ENCODE assay signal across 8 cellular contexts in the genomic region with DNA sequence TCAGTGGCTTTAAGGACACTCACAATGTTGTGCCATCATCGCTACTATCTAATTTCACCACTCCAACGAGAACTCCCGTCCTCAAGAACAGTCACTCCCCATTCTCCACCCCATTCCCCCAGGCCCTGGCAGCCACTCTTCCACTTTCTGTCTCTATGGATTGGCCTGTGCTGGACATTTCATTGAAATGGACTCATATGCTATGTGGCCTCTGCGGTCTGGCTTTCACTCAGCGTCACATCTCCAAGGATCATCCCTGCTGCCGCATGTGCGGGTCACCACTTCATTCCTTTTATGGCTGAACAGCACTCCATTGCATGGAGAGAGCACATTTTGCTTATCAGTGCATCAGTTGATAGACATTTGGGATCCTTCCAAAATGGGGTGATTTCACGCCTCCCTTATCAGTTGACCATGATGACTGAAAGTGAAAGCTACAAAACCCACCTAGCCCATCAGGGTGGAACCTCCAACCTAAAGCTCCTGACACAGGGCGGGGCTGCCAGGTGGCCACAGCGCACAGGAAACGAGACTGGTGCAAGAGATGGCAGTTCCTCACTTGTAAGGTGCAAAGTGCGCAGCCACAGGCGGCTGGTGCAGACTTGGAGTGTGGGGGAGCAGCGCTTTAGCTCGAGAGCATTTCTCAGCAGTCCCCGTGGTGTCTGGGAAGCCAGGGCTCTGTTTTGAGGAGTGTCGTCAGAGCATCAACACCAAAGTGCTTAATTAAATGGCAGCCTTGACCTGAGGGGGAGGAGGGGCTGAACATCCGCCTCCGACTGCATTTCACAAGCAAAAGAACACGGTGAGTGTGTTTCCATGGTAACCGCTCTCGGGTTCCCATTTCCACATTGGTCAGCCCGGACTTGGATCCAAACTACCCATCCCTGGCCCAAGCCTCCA. TPM values are rescaled to one million over a fixed set of nuclear protein-coding genes. Genes with fewer than 3 reads are reported as not detected.
DNase-seq lines count a peak whose midpoint lies in the region; ATAC-seq, FAIRE-seq and TF ChIP-seq lines count a peak whose summit lies in the region.

No MANE protein-coding gene starts in this region.

- no peak overlapping the region for H3K56ac ChIP-seq in H1 (replicated peaks; ENCODE audit: insufficient read length, low read depth, low read length)

- no peak for FAIRE-seq in H1 (lab: Jason Lieb, UNC)

- peak overlapping the region; percentile 24 for H3K27ac Mint-ChIP-seq in Caco-2 (ENCODE audit: unreplicated experiment)
- peak overlapping the region; percentile 86 for H3K27ac Mint-ChIP-seq in activated CD4-positive, alpha-beta T cell treated with anti-CD3 and anti-CD28 coated beads, Interleukin-2, amount 10 ng/mL, durations not matched to agents 7 days and 5 days

- POLR2A ChIA-PET in Caco-2 (lab: Charles Lee): interaction anchor here (1.1 kb wide), 1 partner anchor 88 kb away, joined by 3 read pairs; no protein-coding TSS in a partner anchor
- POLR2A ChIA-PET in activated CD4-positive, alpha-beta T cell treated with anti-CD3 and anti-CD28 coated beads, Interleukin-2, amount 10 ng/mL, durations not matched to agents 7 days and 5 days (lab: Charles Lee): no interaction called here
- POLR2A ChIA-PET in H1 (lab: Charles Lee; ENCODE audit: partially characterized antibody): no interaction called here

- intact Hi-C loops in Caco-2 (cut with micrococcal nuclease; ENCODE audit: unreplicated experiment) (no loop called here), spleen (cut with DNase I; ENCODE audit: low total_unique reads) (no loop called here)

- no peak overlapping the region for H3K18ac ChIP-seq in H1 (ENCODE audit: extremely low read depth, low read length)

- H2BK20ac ChIP-seq in H1 (ENCODE audit: low read length): no peak overlapping the region

- WGBS in H1 (ENCODE audit: extremely low coverage in 1 of 2, insufficient coverage in 1 of 2, insufficient read length in 1 of 2, insufficient replicate concordance in 2 of 2, low coverage in 1 of 2, low lambda C conversion rate in 2 of 2, missing lambda C conversion rate in 1 of 2), 2 experiments: 92% methylated on average over 23 of the region's 23 CpGs; no CpG with 5 or more reads in 1 of the 2 experiments
- WGBS in spleen, 5 donors: 25 to 30% (median 29%) methylated on average over 22 to 23 of the region's 23 CpGs

- H3K14ac ChIP-seq in H1 (ENCODE audit: insufficient read length): no peak overlapping the region

- TF ChIP-seq CTCF in Caco-2 (IDR thresholded peaks at IDR 0.05; ENCODE audit: insufficient read depth in 1 of 2, low read depth in 1 of 2, low read length in 1 of 2, severe bottlenecking in 1 of 2, unreplicated experiment in 1 of 2) (no peak), H1 (IDR thresholded peaks at IDR 0.05; ENCODE audit: control extremely low read depth in 1 of 3, insufficient read depth in 1 of 3, low read depth in 1 of 3, low read length in 3 of 3) (no peak), spleen (IDR thresholded peaks at IDR 0.05 in 8 of 11, conservative IDR thresholded peaks at IDR 0.05 in 3 of 11) (peak in 3 of 11 experiments; percentile 6 to 22 (median 13))

- H3K27ac ChIP-seq in H1 (ENCODE audit: low read depth, low read length) (no peak overlapping the region), spleen (peak overlapping the region; percentile 66 to 96 (median 94))

- H2BK15ac ChIP-seq in H1 (ENCODE audit: low read length): no peak overlapping the region

- peaks cover 17 to 30% of the 10 kb centered on the region in 2 experiments for H4K20me1 ChIP-seq in H1 (replicated peaks in 1 of 2; ENCODE audit: control insufficient read depth in 1 of 2, insufficient read depth in 2 of 2, low read length in 2 of 2)

- peaks cover 12% of the 10 kb centered on the region for H3K4me1 ChIP-seq in Caco-2
- H3K4me1 ChIP-seq in H1 (replicated peaks in 1 of 4; ENCODE audit: control insufficient read depth in 3 of 4, insufficient read depth in 4 of 4, low read length in 3 of 4): peaks cover 0 to 17% (median 8%) of the 10 kb centered on the region in 4 experiments; a peak in 4 of 7 replicates
- peaks cover 58 to 99% (median 81%) of the 10 kb centered on the region in 6 donors for H3K4me1 ChIP-seq in spleen

- H3K79me2 ChIP-seq in H1 (ENCODE audit: control insufficient read depth in 1 of 2, insufficient read depth in 2 of 2, low read length in 2 of 2): peaks cover 5 to 48% of the 10 kb centered on the region in 2 experiments; a peak in 3 of 4 replicates

- CTCF ChIA-PET in Caco-2 (lab: Charles Lee) (no interaction called here), H1 (lab: Charles Lee; ENCODE audit: partially characterized antibody) (interaction anchor here (0.5 to 1.5 kb wide), 9 partner anchors 10 to 459 kb away, joined by 3 to 5 read pairs (median 4); no protein-coding TSS in a partner anchor)
- CTCF ChIA-PET in activated CD4-positive, alpha-beta T cell treated with anti-CD3 and anti-CD28 coated beads, Interleukin-2, amount 10 ng/mL, durations not matched to agents 7 days and 5 days (lab: Charles Lee): interaction anchor here (1.0 kb wide), 2 partner anchors 8 to 10 kb away, joined by 3 to 4 read pairs; no protein-coding TSS in a partner anchor

- TF ChIP-seq POLR2A in H1 (IDR thresholded peaks at IDR 0.05; ENCODE audit: control extremely low read depth in 1 of 2, low read depth in 2 of 2, low read length in 2 of 2): no peak
- peak in 1 of 3 donors; percentile 35 for TF ChIP-seq POLR2A in spleen (IDR thresholded peaks at IDR 0.05)

- H2BK12ac ChIP-seq in H1 (ENCODE audit: low read depth, low read length): 0 out of 2 replicates have a peak overlapping the region, but pooled peaks have one; percentile 7

- H3K36me3 Mint-ChIP-seq in Caco-2 (ENCODE audit: insufficient read depth, unreplicated experiment): peaks cover 55% of the 10 kb centered on the region
- H3K36me3 Mint-ChIP-seq in activated CD4-positive, alpha-beta T cell treated with anti-CD3 and anti-CD28 coated beads, Interleukin-2, amount 10 ng/mL, durations not matched to agents 7 days and 5 days (ENCODE audit: low read depth): peaks cover 77% of the 10 kb centered on the region

- H2AFZ ChIP-seq in H1 (ENCODE audit: low read length): no peak overlapping the region

- H3K27me3 ChIP-seq in Caco-2 (replicated peaks; ENCODE audit: control insufficient read depth, insufficient read depth, low read length): no peaks in the 10 kb centered on the region
- H3K27me3 ChIP-seq in H1 (replicated peaks in 1 of 4; ENCODE audit: control insufficient read depth in 3 of 4, extremely low read depth in 1 of 4, insufficient read depth in 3 of 4, low read length in 3 of 4): peaks cover 0 to 2% (median 0%) of the 10 kb centered on the region in 4 experiments; a peak in 2 of 7 replicates
- no peaks in the 10 kb centered on the region for H3K27me3 ChIP-seq in spleen (replicated peaks in 1 of 7)

- H2AK5ac ChIP-seq in H1 (ENCODE audit: low read depth, low read length): no peak overlapping the region

- H4K5ac ChIP-seq in H1 (ENCODE audit: insufficient read length, low read depth, low read length): no peak overlapping the region

- peaks cover 12% of the 10 kb centered on the region for H3K4me1 Mint-ChIP-seq in Caco-2 (ENCODE audit: low read depth, unreplicated experiment)
- peaks cover 79% of the 10 kb centered on the region for H3K4me1 Mint-ChIP-seq in activated CD4-positive, alpha-beta T cell treated with anti-CD3 and anti-CD28 coated beads, Interleukin-2, amount 10 ng/mL, durations not matched to agents 7 days and 5 days

- H3K36me3 ChIP-seq in Caco-2 (ENCODE audit: control insufficient read depth, insufficient read depth, low read length) (no peaks in the 10 kb centered on the region; the same call in 1 of the 2 replicates), H1 (ENCODE audit: control insufficient read depth in 2 of 4, insufficient read depth in 4 of 4, low read length in 3 of 4) (peaks cover 0 to 11% (median 3%) of the 10 kb centered on the region in 4 experiments; a peak in 6 of 8 replicates), spleen (peaks cover 2 to 55% (median 12%) of the 10 kb centered on the region in 6 donors)

- H3K4ac ChIP-seq in H1 (replicated peaks; ENCODE audit: insufficient read length, low read depth, low read length): no peak overlapping the region

- H3K4me3 Mint-ChIP-seq in Caco-2 (ENCODE audit: unreplicated experiment): no peak overlapping the region
- peak overlapping the region; percentile 78 for H3K4me3 Mint-ChIP-seq in activated CD4-positive, alpha-beta T cell treated with anti-CD3 and anti-CD28 coated beads, Interleukin-2, amount 10 ng/mL, durations not matched to agents 7 days and 5 days

- no peak for TF ChIP-seq EP300 in H1 (IDR thresholded peaks at IDR 0.05; ENCODE audit: borderline replicate concordance in 1 of 2, low read depth in 2 of 2, low read length in 2 of 2)

- no peak for DNase-seq in Caco-2
- peak; percentile 86 for DNase-seq in activated CD4-positive, alpha-beta T cell treated with anti-CD3 and anti-CD28 coated beads, Interleukin-2, amount 10 ng/mL, durations not matched to agents 7 days and 5 days
- DNase-seq in H1 (ENCODE audit: low read depth in 1 of 2, low spot score in 2 of 2): no peak
- DNase-seq in spleen: peak; percentile 97
- no peak for DNase-seq in NCI-H82 (lab: John Stamatoyannopoulos, UW)
- DNase-seq in NCI-H2107 (lab: John Stamatoyannopoulos, UW): no peak

- H2BK5ac ChIP-seq in H1 (ENCODE audit: low read depth, low read length): no peak overlapping the region; the same call in 1 of the 2 replicates

- no peak overlapping the region for H4K8ac ChIP-seq in H1 (ENCODE audit: extremely low read depth, insufficient read depth, low read length)

- H3K4me3 ChIP-seq in Caco-2 (ENCODE audit: low read depth, low read length): no peak overlapping the region
- no peak overlapping the region for H3K4me3 ChIP-seq in H1 (ENCODE audit: extremely low read depth in 1 of 4, insufficient read depth in 2 of 4, low read depth in 3 of 4, low read length in 4 of 4)
- H3K4me3 ChIP-seq in spleen: peak overlapping the region in 7 of 8 donors; percentile 21 to 64 (median 27)

- H2BK120ac ChIP-seq in H1 (replicated peaks; ENCODE audit: low read depth, low read length): no peak overlapping the region

- TF ChIP-seq RAD21 in H1 (IDR thresholded peaks at IDR 0.05 in 1 of 2, conservative IDR thresholded peaks at IDR 0.05 in 1 of 2; ENCODE audit: low read depth in 2 of 2, low read length in 2 of 2): no peak

- peaks cover 15% of the 10 kb centered on the region for H3K79me1 ChIP-seq in H1 (ENCODE audit: low read depth, low read length)

- BruUV-seq in Caco-2 (replicated peaks; lab: Mats Ljungman, UMichigan): no TSS peak

- ATAC-seq in GM19455 (IDR thresholded peaks at IDR 0.05; ENCODE audit: unreplicated experiment): peak; percentile 83
- ATAC-seq in HG03469 (IDR thresholded peaks at IDR 0.05; ENCODE audit: unreplicated experiment): peak; percentile 86

- H3K9me3 ChIP-seq in Caco-2 (no peaks in the 10 kb centered on the region), H1 (ENCODE audit: insufficient read depth in 2 of 2, low read depth in 1 of 2, low read length in 1 of 2) (no peaks in the 10 kb centered on the region), spleen (no peaks in the 10 kb centered on the region)

- H3K23me2 ChIP-seq in H1 (ENCODE audit: low read depth, low read length): no peaks in the 10 kb centered on the region

- H3K4me2 ChIP-seq in H1 (ENCODE audit: insufficient read depth in 1 of 2, low read depth in 2 of 2, low read length in 2 of 2): no peak overlapping the region

- no peak overlapping the region for H3K9ac ChIP-seq in H1 (replicated peaks in 1 of 4; ENCODE audit: extremely low read depth in 1 of 4, low read depth in 3 of 4, low read length in 3 of 4)

- H3K27me3 Mint-ChIP-seq in Caco-2 (ENCODE audit: insufficient read depth, unreplicated experiment): no peaks in the 10 kb centered on the region
- H3K27me3 Mint-ChIP-seq in activated CD4-positive, alpha-beta T cell treated with anti-CD3 and anti-CD28 coated beads, Interleukin-2, amount 10 ng/mL, durations not matched to agents 7 days and 5 days: no peaks in the 10 kb centered on the region

- H3K23ac ChIP-seq in H1 (ENCODE audit: insufficient read length): no peak overlapping the region

- H3K9me3 Mint-ChIP-seq in Caco-2 (ENCODE audit: unreplicated experiment): no peaks in the 10 kb centered on the region
- no peaks in the 10 kb centered on the region for H3K9me3 Mint-ChIP-seq in activated CD4-positive, alpha-beta T cell treated with anti-CD3 and anti-CD28 coated beads, Interleukin-2, amount 10 ng/mL, durations not matched to agents 7 days and 5 days

- no peak overlapping the region for H4K91ac ChIP-seq in H1 (replicated peaks; ENCODE audit: insufficient read length, low read length)

RNA-seq across cellular contexts. Expression of a gene that starts 23.8 kb away (rescaled TPM):
- total RNA-seq in Caco-2 (2022) (434 and 461 TPM in 2 replicates), spleen (100 to 1,000 TPM; 284 to 655 (median 457) TPM)
- 100 to 1,000 TPM; 780 to 845 TPM for total RNA-seq in activated CD4-positive, alpha-beta T cell treated with anti-CD3 and anti-CD28 coated beads, Interleukin-2, amount 10 ng/mL, durations not matched to agents 7 days and 5 days
- total RNA-seq in H1 (2021; fragmentation: NEBNext Ultra II Directional; extraction: Animal tissue kit (Norgen Biotek cat#: 25700)): 183 TPM in 2 replicates
- polyA plus RNA-seq in H1 (2011; rRNA removed) (59.2 and 89.0 TPM in 2 replicates), spleen (100 to 1,000 TPM; 298 to 449 (median 303) TPM)
- polyA plus RNA-seq in H1 (2011; cell fraction: cytosol; rRNA removed): 69.0 TPM
- polyA plus RNA-seq in H1 (2011; cell fraction: nucleus; rRNA removed): 66.9 TPM
- 130 to 155 TPM (median 146 TPM) in 4 replicates for polyA plus RNA-seq in H1 (2012, experiment 1 of 2)
- 218 TPM for polyA plus RNA-seq in H1 (2012, experiment 2 of 2)
- polyA plus RNA-seq in H1 (2013, experiment 1 of 2): 116 TPM
- 122 TPM for polyA plus RNA-seq in H1 (2013, experiment 2 of 2)
- 20.0 and 39.8 TPM in 2 replicates for polyA minus RNA-seq in H1 (2011; rRNA and poly(A)+ RNA removed)
- polyA minus RNA-seq in H1 (2011; cell fraction: cytosol; rRNA and poly(A)+ RNA removed): 41.8 TPM
- polyA minus RNA-seq in H1 (2011; cell fraction: nucleus; rRNA and poly(A)+ RNA removed): 27.7 TPM

RNA-seq across cellular contexts. Expression of a gene that starts 54.2 kb away (rescaled TPM):
- total RNA-seq in Caco-2 (2022) (67.6 and 70.2 TPM in 2 replicates), spleen (10 to 100 TPM; 63.8 to 93.6 (median 73.6) TPM)
- 10 to 100 TPM; 37.5 to 46.2 TPM for total RNA-seq in activated CD4-positive, alpha-beta T cell treated with anti-CD3 and anti-CD28 coated beads, Interleukin-2, amount 10 ng/mL, durations not matched to agents 7 days and 5 days
- total RNA-seq in H1 (2021; fragmentation: NEBNext Ultra II Directional; extraction: Animal tissue kit (Norgen Biotek cat#: 25700)): 33.6 and 35.3 TPM in 2 replicates
- polyA plus RNA-seq in H1 (2011; rRNA removed) (22.9 and 33.7 TPM in 2 replicates), spleen (10 to 100 TPM; 17.8 to 32.7 (median 24.8) TPM)
- 25.1 TPM for polyA plus RNA-seq in H1 (2011; cell fraction: cytosol; rRNA removed)
- 34.8 TPM for polyA plus RNA-seq in H1 (2011; cell fraction: nucleus; rRNA removed)
- polyA plus RNA-seq in H1 (2012, experiment 1 of 2): 16.3 to 22.6 TPM (median 21.6 TPM) in 4 replicates
- 13.3 TPM for polyA plus RNA-seq in H1 (2012, experiment 2 of 2)
- polyA plus RNA-seq in H1 (2013, experiment 1 of 2): 14.7 TPM
- polyA plus RNA-seq in H1 (2013, experiment 2 of 2): 14.9 TPM
- 48.3 and 51.7 TPM in 2 replicates for polyA minus RNA-seq in H1 (2011; rRNA and poly(A)+ RNA removed)
- 40.4 TPM for polyA minus RNA-seq in H1 (2011; cell fraction: cytosol; rRNA and poly(A)+ RNA removed)
- polyA minus RNA-seq in H1 (2011; cell fraction: nucleus; rRNA and poly(A)+ RNA removed): 30.4 TPM

Comparison
In these comparisons a context has a peak if more than half of its experiments do, and no peak if none do; other contexts are left out.
1. DNase-seq: peak in activated CD4-positive, alpha-beta T cell treated with anti-CD3 and anti-CD28 coated beads, Interleukin-2, amount 10 ng/mL, durations not matched to agents 7 days and 5 days (single experiment) and spleen (single experiment); none in Caco-2 (0 of 2), H1 (0 of 2), NCI-H82 (single experiment) and NCI-H2107 (single experiment).
2. H3K4me3 ChIP-seq: peak in spleen (7 of 8); none in Caco-2 (single experiment) and H1 (0 of 4).